8 cellular contexts compared by ENCODE assay signal in genomic region chr18:41954827-41955613, GRCh38. TPM values are rescaled to one million over a fixed set of nuclear protein-coding genes. Genes with fewer than 3 reads are reported as not detected.
DNase-seq lines count a peak whose midpoint lies in the region; ATAC-seq and TF ChIP-seq lines count a peak whose summit lies in the region.

Gene PIK3C3, plus strand, starts transcription at chr18:41955234. Its CDS starts 58 bp downstream, at chr18:41955292.

- peaks cover 6 to 7% of the 10 kb centered on the region in 2 donors for H3K36me3 ChIP-seq in mucosa of rectum (ENCODE audit: control insufficient read depth in 2 of 2, insufficient read depth in 2 of 2, low read length in 2 of 2)

- H3K4me1 ChIP-seq in mucosa of rectum (ENCODE audit: control insufficient read depth in 2 of 2, insufficient read depth in 2 of 2, low read length in 2 of 2): peaks cover 5 to 13% of the 10 kb centered on the region in 2 donors

- H3K4me3 ChIP-seq in mucosa of rectum (ENCODE audit: low read length in 2 of 2): peak within 1 kb of the TSS; percentile 93 to 98

- H3K4me1 Mint-ChIP-seq in activated T-cell treated with anti-CD3 and anti-CD28 coated beads, Interleukin-2, amount 50 U/mL, for 24 hours (ENCODE audit: low read depth): peaks cover 39% of the 10 kb centered on the region

- H3K36me3 Mint-ChIP-seq in activated T-cell treated with anti-CD3 and anti-CD28 coated beads, Interleukin-2, amount 50 U/mL, for 24 hours (ENCODE audit: low read depth): peaks cover 42% of the 10 kb centered on the region

- H3K27ac ChIP-seq in mucosa of rectum (ENCODE audit: low read depth in 2 of 2, low read length in 2 of 2): peak within 1 kb of the TSS; percentile 62 to 84

- H3K9me3 Mint-ChIP-seq in activated T-cell treated with anti-CD3 and anti-CD28 coated beads, Interleukin-2, amount 50 U/mL, for 24 hours: no peaks in the 10 kb centered on the region

- peak; percentile 97 for ATAC-seq in GM21717 (IDR thresholded peaks at IDR 0.05; ENCODE audit: unreplicated experiment)

- in situ Hi-C loops in KBM-7 (cut with MboI; ENCODE audit: low pct_unique_long_range_greater_than_20kb, low sequenced_read_pairs): no loop called here

- H3K27ac Mint-ChIP-seq in activated T-cell treated with anti-CD3 and anti-CD28 coated beads, Interleukin-2, amount 50 U/mL, for 24 hours: peak within 1 kb of the TSS; percentile 99

- H3K27me3 Mint-ChIP-seq in activated T-cell treated with anti-CD3 and anti-CD28 coated beads, Interleukin-2, amount 50 U/mL, for 24 hours: peaks cover 3% of the 10 kb centered on the region

- no peaks in the 10 kb centered on the region for H3K27me3 ChIP-seq in mucosa of rectum (ENCODE audit: control insufficient read depth in 2 of 2, insufficient read depth in 2 of 2, low read length in 2 of 2)

- peak; percentile 69 for TF ChIP-seq POLR2A in erythroblast (IDR thresholded peaks at IDR 0.05; ENCODE audit: low read length)

- DNase-seq in DMS153 treated with DMSO at 0.1 percent for 48 hours (lab: John Stamatoyannopoulos, UW; ENCODE audit: unreplicated experiment) (peak; percentile 93), KBM-7 (peak; percentile 97), erythroblast (lab: John Stamatoyannopoulos, UW) (peak; percentile 99)
- peak; percentile 96 for DNase-seq in activated T-cell treated with anti-CD3 and anti-CD28 coated beads, Interleukin-2, amount 50 U/mL, for 24 hours
- DNase-seq in stimulated activated CD8-positive, alpha-beta memory T cell treated with anti-CD3 and anti-CD28 coated beads, Interleukin-4, amount 100 ng/mL, for 48 hours: peak; percentile 96

- peak within 1 kb of the TSS; percentile 53 to 82 for H3K9ac ChIP-seq in mucosa of rectum (ENCODE audit: low read depth in 1 of 2, low read length in 2 of 2)

- H3K4me3 Mint-ChIP-seq in activated T-cell treated with anti-CD3 and anti-CD28 coated beads, Interleukin-2, amount 50 U/mL, for 24 hours: peak within 1 kb of the TSS; percentile 100

- no peaks in the 10 kb centered on the region for H3K9me3 ChIP-seq in mucosa of rectum (ENCODE audit: control insufficient read depth in 2 of 2, low read length in 2 of 2)

TF ChIP-seq in PFSK-1, 5 proteins besides CTCF, POLR2A, EP300 and RAD21:
- TF ChIP-seq REST (IDR thresholded peaks at IDR 0.05; ENCODE audit: insufficient read depth in 1 of 2, low read depth in 2 of 2, low read length in 2 of 2) (no peak), POLR2AphosphoS5 (IDR thresholded peaks at IDR 0.05; ENCODE audit: low read depth, low read length) (peak; percentile 47; the same call in 1 of the 2 replicates)

RNA-seq across cellular contexts. Expression of gene PIK3C3, which starts in this region (rescaled TPM):
- polyA plus RNA-seq in PFSK-1 (2012; ENCODE audit: insufficient read length, low read depth): 9.7 TPM

Comparison
In these comparisons a context has a peak if more than half of its experiments do, and no peak if none do; other contexts are left out.
1. Peak in every context shown above with its lines: DNase-seq, ATAC-seq, H3K4me3 ChIP-seq and H3K27ac ChIP-seq.